ENCODE assay signal across 18 cellular contexts in the genomic region with DNA sequence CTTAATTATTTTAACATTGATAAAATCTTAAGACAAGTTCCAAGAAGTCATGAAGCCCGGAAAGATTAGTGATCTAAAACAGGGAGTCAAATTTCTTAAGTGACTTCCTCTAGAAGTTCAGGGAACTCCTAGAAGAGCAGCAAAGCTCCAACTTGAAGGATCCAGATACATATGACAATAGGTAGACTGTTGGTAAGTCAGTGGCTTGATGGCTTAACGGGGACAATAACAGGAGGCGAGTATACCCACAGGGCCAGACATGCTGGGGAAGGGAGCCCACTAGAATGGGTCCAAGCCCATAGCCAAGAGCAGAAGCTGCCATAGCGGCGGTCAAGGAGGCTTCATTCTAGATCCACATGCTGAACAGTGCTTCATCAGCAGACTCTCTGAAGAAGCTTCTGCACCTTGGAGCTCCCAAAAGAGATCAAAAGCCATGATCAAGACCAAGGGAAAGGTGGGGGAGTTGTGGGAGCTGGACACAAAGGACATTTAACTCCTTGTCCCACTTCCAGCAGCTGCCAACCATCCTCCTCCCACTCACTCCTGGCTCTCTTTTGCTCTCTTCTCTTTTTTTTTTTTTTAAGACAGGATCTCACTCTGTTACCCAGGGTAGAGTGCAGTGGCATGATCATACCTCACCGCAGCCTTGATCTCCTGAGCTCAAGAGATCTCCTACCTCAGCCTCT. TPM values are rescaled to one million over a fixed set of nuclear protein-coding genes. Genes with fewer than 3 reads are reported as not detected.
"Had no signal": no experiment of that assay in that cellular context is flagged by ENCODE, and none has a peak within 500 bp of the region (broad histone marks: within the 10 kb centered on the region; RNA-seq: fewer than 3 reads in every experiment).

No MANE protein-coding gene starts in this region.

- H3K27me3 ChIP-seq: gastroesophageal sphincter, neural progenitor cell, ovary, sigmoid colon, spleen had no signal

- H3K36me3 Mint-ChIP-seq: mesothelial cell of epicardium, neural progenitor cell had no signal

- H3K36me3 ChIP-seq: gastroesophageal sphincter, heart right ventricle, lower lobe of right lung, neural progenitor cell, ovary, sigmoid colon, spleen had no signal

- FAIRE-seq: bronchial epithelial cell had no signal

- H3K4me3 ChIP-seq: gastroesophageal sphincter, heart right ventricle, lower lobe of right lung, neural progenitor cell, ovary, sigmoid colon, spleen had no signal

- DNase-seq: activated CD4-positive, alpha-beta T cell treated with anti-CD3 and anti-CD28 coated beads for 36 hours; activated naive CD4-positive, alpha-beta T cell treated with anti-CD3 and anti-CD28 coated beads, Interleukin-2, amount 50 U/mL, for 16 hours; activated T-cell treated with anti-CD3 and anti-CD28 coated beads for 4 hours; aorta; heart right ventricle; left cardiac atrium; lower lobe of right lung; ovary; sigmoid colon; spleen had no signal

- H3K9me3 ChIP-seq: gastroesophageal sphincter, heart right ventricle, lower lobe of right lung, ovary, sigmoid colon, spleen had no signal

- ATAC-seq: activated CD8-positive, alpha-beta T cell treated with anti-CD3 and anti-CD28 coated beads, Interleukin-2, amount 10 ng/mL, durations not matched to agents 7 days and 5 days; gastroesophageal sphincter; heart right ventricle; lower lobe of right lung had no signal

- H3K27ac ChIP-seq: epithelial cell of prostate, gastroesophageal sphincter, heart right ventricle, lower lobe of right lung, neural progenitor cell, ovary, sigmoid colon, spleen had no signal

- H3K4me3 Mint-ChIP-seq: activated CD4-positive, alpha-beta T cell treated with anti-CD3 and anti-CD28 coated beads for 36 hours; activated CD8-positive, alpha-beta T cell treated with anti-CD3 and anti-CD28 coated beads, Interleukin-2, amount 10 ng/mL, durations not matched to agents 7 days and 5 days; mesothelial cell of epicardium; neural progenitor cell; stimulated activated naive CD8-positive, alpha-beta T cell treated with anti-CD3 and anti-CD28 coated beads, Interleukin-15, Interleukin-2, amounts not matched to agents 100 ng/mL and 50 ng/mL, for 24 hours had no signal

- H3K9me3 Mint-ChIP-seq: mesothelial cell of epicardium; neural progenitor cell; stimulated activated naive CD8-positive, alpha-beta T cell treated with anti-CD3 and anti-CD28 coated beads, Interleukin-15, Interleukin-2, amounts not matched to agents 100 ng/mL and 50 ng/mL, for 24 hours; T-helper 2 cell treated with Interferon-gamma antibody and Interleukin-4, amounts not matched to agents 5 μg/mL and 100 μg/mL, for 36 hours had no signal

- H3K27ac Mint-ChIP-seq: activated CD4-positive, alpha-beta T cell treated with anti-CD3 and anti-CD28 coated beads for 36 hours; activated CD8-positive, alpha-beta T cell treated with anti-CD3 and anti-CD28 coated beads, Interleukin-2, amount 10 ng/mL, durations not matched to agents 7 days and 5 days; mesothelial cell of epicardium; neural progenitor cell; stimulated activated naive CD8-positive, alpha-beta T cell treated with anti-CD3 and anti-CD28 coated beads, Interleukin-15, Interleukin-2, amounts not matched to agents 100 ng/mL and 50 ng/mL, for 24 hours had no signal

RNA-seq across cellular contexts. Expression of a gene that starts 10.2 kb away (rescaled TPM):
- total RNA-seq: activated CD8-positive, alpha-beta T cell treated with anti-CD3 and anti-CD28 coated beads, Interleukin-2, amount 10 ng/mL, durations not matched to agents 7 days and 5 days had no signal
